In the genomic region with DNA sequence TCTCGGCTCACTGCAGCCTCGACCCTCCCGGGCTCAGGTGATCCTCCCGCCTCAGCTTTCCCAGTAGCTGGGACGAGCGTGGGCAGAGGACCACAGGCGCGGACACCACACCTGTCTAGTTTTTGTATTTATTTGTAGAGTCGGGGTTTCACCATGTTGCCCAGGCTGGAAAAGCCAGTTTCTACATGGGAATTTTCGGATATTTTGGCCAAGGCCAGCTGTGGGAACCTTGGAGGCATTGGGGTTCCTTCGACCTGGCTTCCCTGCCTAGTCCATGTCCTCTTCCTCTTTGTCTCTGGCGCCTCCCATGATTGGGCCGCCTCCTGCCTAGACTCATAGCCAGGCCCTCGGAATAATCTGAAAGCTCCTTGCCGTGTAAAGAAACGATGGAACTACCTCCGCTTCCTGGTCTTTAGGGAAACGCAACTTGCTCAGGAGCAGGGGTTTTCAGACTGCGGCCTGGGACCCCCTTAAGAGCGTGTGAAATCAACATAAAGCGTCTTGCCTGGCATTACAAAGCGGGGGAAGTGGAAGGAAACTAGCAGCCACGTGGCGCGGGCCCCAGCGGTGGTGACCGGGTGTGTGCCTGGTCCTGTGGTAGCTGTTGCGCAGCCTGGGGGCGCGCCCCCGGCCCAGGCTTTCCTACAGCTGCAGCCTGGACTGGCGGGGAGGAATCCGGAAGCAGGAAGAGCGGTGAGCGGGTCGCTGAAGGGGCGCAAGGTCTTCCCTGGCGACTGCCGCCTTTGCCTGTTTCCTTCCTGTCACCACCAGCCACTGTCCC, we compare ENCODE assay signal across 8 cellular contexts. TPM values are rescaled to one million over a fixed set of nuclear protein-coding genes. Genes with fewer than 3 reads are reported as not detected.
DNase-seq lines count a peak whose midpoint lies in the region; TF ChIP-seq lines count a peak whose summit lies in the region.

No MANE protein-coding gene starts in this region.

- POLR2A ChIA-PET in activated CD4-positive, alpha-beta memory T cell treated with anti-CD3 and anti-CD28 coated beads for 36 hours (lab: Charles Lee), result interaction anchor here (1.0 to 1.7 kb wide), 5 partner anchors 51 to 1246 kb away, joined by 3 to 6 read pairs (median 3); partner anchors contain the start of gene EIF5

- H3K23ac ChIP-seq in mesendoderm (ENCODE audit: low read length), result no peak overlapping the region

- DNase-seq in AG09309 (ENCODE audit: low read depth), result no peak
- peak; percentile 71 for DNase-seq in activated CD4-positive, alpha-beta memory T cell treated with anti-CD3 and anti-CD28 coated beads for 36 hours
- DNase-seq in effector CD4-positive, alpha-beta T cell, result peak; percentile 14
- DNase-seq in mesendoderm, result peak; percentile 92
- peak; percentile 55 to 58 for DNase-seq in stimulated activated CD8-positive, alpha-beta memory T cell treated with anti-CD3 and anti-CD28 coated beads, Interleukin-2, amount 100 ng/mL, for 48 hours (ENCODE audit: low read depth in 2 of 2)
- DNase-seq in NCI-H446 (lab: John Stamatoyannopoulos, UW), result no peak
- no peak for DNase-seq in RPMI8226

- whole genome bisulfite sequencing in mesendoderm (ENCODE audit: extremely low coverage, insufficient coverage, low lambda C conversion rate), result no CpG with 5 or more reads among the region's 39 CpGs

- no peak for TF ChIP-seq CTCF in AG09309 (IDR thresholded peaks at IDR 0.05; ENCODE audit: control insufficient read depth, insufficient read depth, low read depth, low read length, missing control alignments)

- H2BK120ac ChIP-seq in mesendoderm (ENCODE audit: low read depth, low read length), result no peak overlapping the region

- H3K36me3 Mint-ChIP-seq in activated CD4-positive, alpha-beta memory T cell treated with anti-CD3 and anti-CD28 coated beads for 36 hours, result peaks cover 33% of the 10 kb centered on the region

- H3K4me1 ChIP-seq in HUES48 (ENCODE audit: control insufficient read depth, insufficient read depth, low read length) (peaks cover 15% of the 10 kb centered on the region), mesendoderm (ENCODE audit: control insufficient read depth, low read depth, low read length) (peaks cover 7% of the 10 kb centered on the region)

- peak overlapping the region; percentile 78 for H2BK5ac ChIP-seq in mesendoderm (ENCODE audit: low read length)

- H3K9ac ChIP-seq in HUES48 (ENCODE audit: low read depth, low read length), result peak overlapping the region; percentile 82
- H3K9ac ChIP-seq in mesendoderm (ENCODE audit: low read length), result peak overlapping the region; percentile 88

- H3K4me3 ChIP-seq in AG09309 (ENCODE audit: control insufficient read depth, low read depth, low read length) (peak overlapping the region; percentile 53), HUES48 (ENCODE audit: low read depth, low read length) (peak overlapping the region; percentile 98), mesendoderm (ENCODE audit: low read length) (no peak overlapping the region)

- H3K56ac ChIP-seq in mesendoderm (ENCODE audit: low read length), result peak overlapping the region; percentile 95

- intact Hi-C loops in activated CD4-positive, alpha-beta memory T cell treated with anti-CD3 and anti-CD28 coated beads for 36 hours (cut with micrococcal nuclease), result loop anchor here (1.0 to 10.0 kb wide), 6 partner anchors 8 to 1713 kb away; partner anchors contain the start of genes CINP, EIF5, TECPR2 and WDR25

- H3K9me3 Mint-ChIP-seq in activated CD4-positive, alpha-beta memory T cell treated with anti-CD3 and anti-CD28 coated beads for 36 hours, result no peaks in the 10 kb centered on the region

- peak overlapping the region; percentile 44 for H3K4me2 ChIP-seq in mesendoderm (ENCODE audit: low read length)

- H3K27me3 Mint-ChIP-seq in activated CD4-positive, alpha-beta memory T cell treated with anti-CD3 and anti-CD28 coated beads for 36 hours, result no peaks in the 10 kb centered on the region

- peak overlapping the region; percentile 94 for H3K27ac Mint-ChIP-seq in activated CD4-positive, alpha-beta memory T cell treated with anti-CD3 and anti-CD28 coated beads for 36 hours

- H4K5ac ChIP-seq in mesendoderm (ENCODE audit: low read length), result peak overlapping the region; percentile 91

- H3K36me3 ChIP-seq in HUES48 (ENCODE audit: control insufficient read depth, insufficient read depth, low read length), result peaks cover 30% of the 10 kb centered on the region
- H3K36me3 ChIP-seq in mesendoderm (ENCODE audit: control insufficient read depth, insufficient read depth, low read length), result peaks cover 12% of the 10 kb centered on the region

- H3K79me2 ChIP-seq in mesendoderm (ENCODE audit: control insufficient read depth, insufficient read depth, low read length), result peaks cover 34% of the 10 kb centered on the region

- no peaks in the 10 kb centered on the region for H3K9me3 ChIP-seq in HUES48 (ENCODE audit: control insufficient read depth, insufficient read depth, low read length)

- peak overlapping the region; percentile 98 for H4K8ac ChIP-seq in mesendoderm (ENCODE audit: low read depth, low read length)

- peak overlapping the region; percentile 92 for H3K4ac ChIP-seq in mesendoderm (ENCODE audit: low read depth, low read length)

- peaks cover 32% of the 10 kb centered on the region for H3K4me1 Mint-ChIP-seq in activated CD4-positive, alpha-beta memory T cell treated with anti-CD3 and anti-CD28 coated beads for 36 hours (ENCODE audit: low read depth)

- CTCF ChIA-PET in activated CD4-positive, alpha-beta memory T cell treated with anti-CD3 and anti-CD28 coated beads for 36 hours (lab: Charles Lee), result interaction anchor here (0.7 to 2.2 kb wide), 5 partner anchors 9 to 381 kb away, joined by 3 to 18 read pairs (median 3); no protein-coding TSS in a partner anchor

- H2AK5ac ChIP-seq in mesendoderm (ENCODE audit: low read length), result peak overlapping the region; percentile 43

- H3K4me3 Mint-ChIP-seq in activated CD4-positive, alpha-beta memory T cell treated with anti-CD3 and anti-CD28 coated beads for 36 hours, result peak overlapping the region; percentile 84

- H3K27ac ChIP-seq in HUES48 (ENCODE audit: low read depth, low read length), result peak overlapping the region; percentile 97
- H3K27ac ChIP-seq in mesendoderm (ENCODE audit: low read depth, low read length), result peak overlapping the region; percentile 99

- peak overlapping the region; percentile 99 for H3K18ac ChIP-seq in mesendoderm (ENCODE audit: low read length)

- H2BK15ac ChIP-seq in mesendoderm (replicated peaks; ENCODE audit: low read depth), result no peak overlapping the region

- H3K79me1 ChIP-seq in mesendoderm (ENCODE audit: low read length), result peaks cover 7% of the 10 kb centered on the region

- no peaks in the 10 kb centered on the region for H3K27me3 ChIP-seq in HUES48 (ENCODE audit: control insufficient read depth, insufficient read depth, low read length)
- H3K27me3 ChIP-seq in mesendoderm (ENCODE audit: insufficient read depth, low read length, poor library complexity), result no peaks in the 10 kb centered on the region

RNA-seq across cellular contexts. Expression of gene HSP90AA1, which starts 1.4 kb away (rescaled TPM):
- total RNA-seq in activated CD4-positive, alpha-beta memory T cell treated with anti-CD3 and anti-CD28 coated beads for 36 hours, result 1,000 to 10,000 TPM; 1,107 to 1,148 TPM
- 1,232 TPM for polyA plus RNA-seq in mesendoderm (2013, experiment 1 of 2)
- polyA plus RNA-seq in mesendoderm (2013, experiment 2 of 2), result 1,230 TPM

RNA-seq across cellular contexts. Expression of gene WDR20, which starts 51.5 kb away (rescaled TPM):
- 10 to 100 TPM; 22.2 to 25.3 TPM for total RNA-seq in activated CD4-positive, alpha-beta memory T cell treated with anti-CD3 and anti-CD28 coated beads for 36 hours
- polyA plus RNA-seq in mesendoderm (2013, experiment 1 of 2), result 15.4 TPM
- polyA plus RNA-seq in mesendoderm (2013, experiment 2 of 2), result 14.5 TPM

Comparison
In these comparisons a context has a peak if more than half of its experiments do, and no peak if none do; other contexts are left out.
1. DNase-seq: peak in activated CD4-positive, alpha-beta memory T cell treated with anti-CD3 and anti-CD28 coated beads for 36 hours (single experiment), effector CD4-positive, alpha-beta T cell (single experiment), mesendoderm (single experiment) and stimulated activated CD8-positive, alpha-beta memory T cell treated with anti-CD3 and anti-CD28 coated beads, Interleukin-2, amount 100 ng/mL, for 48 hours (2 of 2); none in AG09309 (single experiment), NCI-H446 (0 of 2) and RPMI8226 (single experiment).